Comparison of ENCODE assay signal across 8 cellular contexts in the genomic region with DNA sequence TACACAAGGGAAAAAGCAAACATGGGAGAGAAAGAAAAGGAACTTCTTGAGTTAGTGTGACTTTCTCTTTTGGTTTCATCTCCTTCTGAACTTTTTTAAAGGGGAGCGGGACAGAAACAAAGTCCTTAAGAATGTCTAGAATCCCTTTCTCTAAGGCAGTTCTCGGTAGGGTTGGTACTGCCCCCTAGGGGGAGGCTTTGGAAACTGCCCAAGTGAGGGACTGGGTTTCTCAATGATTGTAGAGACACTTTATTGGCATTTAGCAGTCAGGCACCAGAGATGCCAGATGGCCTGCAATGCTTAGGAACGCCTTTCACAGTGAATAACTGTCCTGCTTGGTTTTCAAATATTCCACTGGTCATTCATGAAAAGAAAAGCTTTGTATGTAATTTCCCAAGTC.
DNase-seq lines count a peak whose midpoint lies in the region; ATAC-seq and TF ChIP-seq lines count a peak whose summit lies in the region.

No MANE protein-coding gene starts in this region.

- DNase-seq in ELF-1 (ENCODE audit: low read depth, low spot score): peak; percentile 87
- peak; percentile 11 for DNase-seq in astrocyte of the hippocampus (ENCODE audit: low read depth, low spot score)
- DNase-seq in neural crest cell (ENCODE audit: low read depth, low spot score): peak; percentile 52
- DNase-seq in NCI-H1105 (lab: John Stamatoyannopoulos, UW): no peak
- DNase-seq in NCI-H1436 treated with DMSO at 0.1 percent for 48 hours (lab: John Stamatoyannopoulos, UW): no peak
- no peak for DNase-seq in AG20443 (ENCODE audit: low spot score)

- H3K27me3 Mint-ChIP-seq in neural crest cell (ENCODE audit: low read depth): no peaks in the 10 kb centered on the region

- no peak overlapping the region for H3K4me3 Mint-ChIP-seq in neural crest cell

- no peaks in the 10 kb centered on the region for H3K9me3 Mint-ChIP-seq in neural crest cell

- TF ChIP-seq CTCF in LNCAP (IDR thresholded peaks at IDR 0.05) (peak; percentile 62), neural crest cell (conservative IDR thresholded peaks at IDR 0.05) (peak; percentile 77)

- no peak overlapping the region for H3K27ac Mint-ChIP-seq in neural crest cell (ENCODE audit: unreplicated experiment)

- peak; percentile 72 for ATAC-seq in GM19043 (IDR thresholded peaks at IDR 0.05; ENCODE audit: low read depth, unreplicated experiment)

- H3K4me1 Mint-ChIP-seq in neural crest cell: peaks cover 18% of the 10 kb centered on the region

- H3K36me3 Mint-ChIP-seq in neural crest cell (ENCODE audit: low read depth): no peaks in the 10 kb centered on the region

Comparison
In these comparisons a context has a peak if more than half of its experiments do, and no peak if none do; other contexts are left out.
1. DNase-seq: peak in ELF-1 (single experiment), astrocyte of the hippocampus (single experiment) and neural crest cell (single experiment); none in NCI-H1105 (single experiment), NCI-H1436 treated with DMSO at 0.1 percent for 48 hours (single experiment) and AG20443 (single experiment).